In genomic region chr6:69792292-69792691, GRCh38 we compare ENCODE assay signal across 21 cellular contexts. TPM values are rescaled to one million over a fixed set of nuclear protein-coding genes. Genes with fewer than 3 reads are reported as not detected.
DNase-seq lines count a peak whose midpoint lies in the region; ATAC-seq and TF ChIP-seq lines count a peak whose summit lies in the region.
"Had no signal": no experiment of that assay in that cellular context is flagged by ENCODE, and none has a peak within 500 bp of the region (broad histone marks: within the 10 kb centered on the region; RNA-seq: fewer than 3 reads in every experiment).

No MANE protein-coding gene starts in this region.

- TF ChIP-seq CTCF in ascending aorta (IDR thresholded peaks at IDR 0.05) = no peak
- TF ChIP-seq CTCF in right lobe of liver (IDR thresholded peaks at IDR 0.05) = no peak

- intact Hi-C loops in ascending aorta (cut with DNase I) (loop anchor here (10.0 kb wide), 2 partner anchors 623 to 1157 kb away; partner anchors contain the start of genes ADGRB3 and FAM135A), right lobe of liver (cut with DNase I) (no loop called here)

- H3K27ac Mint-ChIP-seq in activated naive CD8-positive, alpha-beta T cell = peak overlapping the region; percentile 62
- H3K27ac Mint-ChIP-seq in activated naive CD8-positive, alpha-beta T cell treated with anti-CD3 and anti-CD28 coated beads for 36 hours = no peak overlapping the region
- H3K27ac Mint-ChIP-seq in stimulated activated memory B cell treated with anti-CD40 and anti-IgM and Interleukin-4, amounts not matched to agents 10 μg/mL and 1 μg/mL and 100 μg/mL, for 72 hours = peak overlapping the region; percentile 21

- H3K4me3 Mint-ChIP-seq in activated naive CD8-positive, alpha-beta T cell = no peak overlapping the region
- no peak overlapping the region for H3K4me3 Mint-ChIP-seq in activated naive CD8-positive, alpha-beta T cell treated with anti-CD3 and anti-CD28 coated beads for 36 hours
- peak overlapping the region; percentile 46 for H3K4me3 Mint-ChIP-seq in stimulated activated memory B cell treated with anti-CD40 and anti-IgM and Interleukin-4, amounts not matched to agents 10 μg/mL and 1 μg/mL and 100 μg/mL, for 72 hours

- H3K36me3 Mint-ChIP-seq in activated naive CD8-positive, alpha-beta T cell = peaks cover 5% of the 10 kb centered on the region
- H3K36me3 Mint-ChIP-seq in activated naive CD8-positive, alpha-beta T cell treated with anti-CD3 and anti-CD28 coated beads for 36 hours = peaks cover 17% of the 10 kb centered on the region
- peaks cover 26% of the 10 kb centered on the region for H3K36me3 Mint-ChIP-seq in stimulated activated memory B cell treated with anti-CD40 and anti-IgM and Interleukin-4, amounts not matched to agents 10 μg/mL and 1 μg/mL and 100 μg/mL, for 72 hours

- no peak for TF ChIP-seq POLR2A in right lobe of liver (IDR thresholded peaks at IDR 0.05)

- POLR2A ChIA-PET in HEK293T (lab: Yijun Ruan, JAX) = no interaction called here

- DNase-seq in activated naive CD8-positive, alpha-beta T cell treated with anti-CD3 and anti-CD28 coated beads for 36 hours = no peak
- no peak for DNase-seq in ascending aorta (ENCODE audit: low spot score in 2 of 2)
- peak in 1 of 3 donors; percentile 67 for DNase-seq in right lobe of liver
- DNase-seq in NCI-H1436 treated with DMSO at 0.1 percent for 48 hours (lab: John Stamatoyannopoulos, UW) = no peak
- DNase-seq in HEK293T (ENCODE audit: extremely low spot score) = no peak
- DNase-seq: activated CD4-positive, alpha-beta T cell treated with anti-CD3 and anti-CD28 coated beads for 4 hours; amygdala; DMS 273 treated with DMSO at 0.1 percent for 48 hours; foreskin melanocyte; GF-D8; left lung; NCI-H1694 treated with DMSO at 0.1 percent for 48 hours; NCI-H345; NK-92 treated with Interleukin-12 subunit alpha and Interleukin-12 subunit beta, amount 100 ng/mL, for 24 hours; pancreas; small intestine; stimulated activated CD4-positive, alpha-beta T cell treated with anti-CD3 and anti-CD28 coated beads, Interleukin-4, amount 100 ng/mL, for 24 hours had no signal

- H3K4me1 ChIP-seq in ascending aorta = peaks cover 0 to 9% of the 10 kb centered on the region in 2 donors
- peaks cover 0 to 49% (median 21%) of the 10 kb centered on the region in 4 donors for H3K4me1 ChIP-seq in right lobe of liver

- CTCF ChIA-PET in HEK293T (lab: Yijun Ruan, JAX) = no interaction called here

- no peaks in the 10 kb centered on the region for H3K9me3 Mint-ChIP-seq in activated naive CD8-positive, alpha-beta T cell (ENCODE audit: low read depth)
- no peaks in the 10 kb centered on the region for H3K9me3 Mint-ChIP-seq in activated naive CD8-positive, alpha-beta T cell treated with anti-CD3 and anti-CD28 coated beads for 36 hours
- no peaks in the 10 kb centered on the region for H3K9me3 Mint-ChIP-seq in stimulated activated memory B cell treated with anti-CD40 and anti-IgM and Interleukin-4, amounts not matched to agents 10 μg/mL and 1 μg/mL and 100 μg/mL, for 72 hours

- H3K4me3 ChIP-seq in ascending aorta (no peak overlapping the region), right lobe of liver (no peak overlapping the region)
- H3K4me3 ChIP-seq: BLaER1, left lung, pancreas had no signal

- ATAC-seq in right lobe of liver (peak; percentile 28 to 49 (median 36)), HG02623 (IDR thresholded peaks at IDR 0.05; ENCODE audit: unreplicated experiment) (no peak)
- ATAC-seq in stimulated activated memory B cell treated with anti-CD40 and anti-IgM and Interleukin-4, amounts not matched to agents 10 μg/mL and 1 μg/mL and 100 μg/mL, for 72 hours = no peak
- ATAC-seq: left lung, pancreas had no signal

- H3K27ac ChIP-seq in ascending aorta (peak overlapping the region; percentile 60 to 66), right lobe of liver (peak overlapping the region; percentile 55 to 88 (median 84))
- H3K27ac ChIP-seq: BLaER1, left lung had no signal

- peaks cover 66% of the 10 kb centered on the region for H3K4me1 Mint-ChIP-seq in activated naive CD8-positive, alpha-beta T cell (ENCODE audit: low read depth)
- H3K4me1 Mint-ChIP-seq in activated naive CD8-positive, alpha-beta T cell treated with anti-CD3 and anti-CD28 coated beads for 36 hours = peaks cover 53% of the 10 kb centered on the region
- H3K4me1 Mint-ChIP-seq in stimulated activated memory B cell treated with anti-CD40 and anti-IgM and Interleukin-4, amounts not matched to agents 10 μg/mL and 1 μg/mL and 100 μg/mL, for 72 hours = peaks cover 62% of the 10 kb centered on the region

- peaks cover 0 to 4% of the 10 kb centered on the region in 2 donors for H3K36me3 ChIP-seq in ascending aorta
- peaks cover 0 to 9% (median 0%) of the 10 kb centered on the region in 4 donors for H3K36me3 ChIP-seq in right lobe of liver
- H3K36me3 ChIP-seq: pancreas had no signal

- H3K27me3 ChIP-seq in ascending aorta (no peaks in the 10 kb centered on the region), right lobe of liver (no peaks in the 10 kb centered on the region)
- H3K27me3 ChIP-seq: BLaER1, left lung, pancreas had no signal

- H3K27me3 Mint-ChIP-seq in activated naive CD8-positive, alpha-beta T cell = no peaks in the 10 kb centered on the region
- H3K27me3 Mint-ChIP-seq in activated naive CD8-positive, alpha-beta T cell treated with anti-CD3 and anti-CD28 coated beads for 36 hours = no peaks in the 10 kb centered on the region
- H3K27me3 Mint-ChIP-seq in stimulated activated memory B cell treated with anti-CD40 and anti-IgM and Interleukin-4, amounts not matched to agents 10 μg/mL and 1 μg/mL and 100 μg/mL, for 72 hours = no peaks in the 10 kb centered on the region

- H3K9me3 ChIP-seq in ascending aorta (no peaks in the 10 kb centered on the region), right lobe of liver (no peaks in the 10 kb centered on the region)
- H3K9me3 ChIP-seq: BLaER1, left lung, pancreas had no signal

TF ChIP-seq in HEK293T, 16 proteins besides CTCF, POLR2A, EP300 and RAD21:
- TF ChIP-seq SP1 (IDR thresholded peaks at IDR 0.05) (no peak), NFRKB (IDR thresholded peaks at IDR 0.05) (no peak), PKNOX1 (IDR thresholded peaks at IDR 0.05) (no peak), LEF1 (IDR thresholded peaks at IDR 0.05; ENCODE audit: borderline replicate concordance) (no peak), ARNT (IDR thresholded peaks at IDR 0.05) (no peak), FOXK2 (IDR thresholded peaks at IDR 0.05) (no peak), SUZ12 (IDR thresholded peaks at IDR 0.05) (no peak), CTBP1 (IDR thresholded peaks at IDR 0.05; ENCODE audit: borderline replicate concordance) (no peak), ELF4 (IDR thresholded peaks at IDR 0.05) (no peak), HDGF (IDR thresholded peaks at IDR 0.05; ENCODE audit: borderline replicate concordance) (no peak), FOXA1 (IDR thresholded peaks at IDR 0.05) (no peak), TARDBP (IDR thresholded peaks at IDR 0.05) (no peak), ZNF384 (IDR thresholded peaks at IDR 0.05) (no peak), FOXM1 (IDR thresholded peaks at IDR 0.05; ENCODE audit: borderline replicate concordance) (no peak), L3MBTL2 (conservative IDR thresholded peaks at IDR 0.05) (no peak), BHLHE40 (IDR thresholded peaks at IDR 0.05; ENCODE audit: borderline replicate concordance) (no peak)

RNA-seq across cellular contexts. Expression of gene LMBRD1, which starts 4.5 kb away (rescaled TPM):
- 10 to 100 TPM; 15.2 TPM for total RNA-seq in activated naive CD8-positive, alpha-beta T cell treated with anti-CD3 and anti-CD28 coated beads for 36 hours
- total RNA-seq in ascending aorta (31.1 TPM), right lobe of liver (10 to 100 TPM; 37.9 to 57.7 (median 50.2) TPM)

Comparison
In these comparisons a context has a peak if more than half of its experiments do, and no peak if none do; other contexts are left out.
1. ATAC-seq: peak in right lobe of liver (4 of 4); none in stimulated activated memory B cell treated with anti-CD40 and anti-IgM and Interleukin-4, amounts not matched to agents 10 μg/mL and 1 μg/mL and 100 μg/mL, for 72 hours (single experiment) and HG02623 (single experiment).